Comparison of ENCODE assay signal across 22 cellular contexts in genomic region chr3:49925485-49925884, GRCh38. TPM values are rescaled to one million over a fixed set of nuclear protein-coding genes. Genes with fewer than 3 reads are reported as not detected.
"Had no signal": no experiment of that assay in that cellular context is flagged by ENCODE, and none has a peak within 500 bp of the region (broad histone marks: within the 10 kb centered on the region; RNA-seq: fewer than 3 reads in every experiment).

No MANE protein-coding gene starts in this region.

- H3K27me3 Mint-ChIP-seq: activated naive CD4-positive, alpha-beta T cell treated with anti-CD3 and anti-CD28 coated beads, Interleukin-2, amount 50 U/mL, for 24 hours; central memory CD8-positive, alpha-beta T cell had no signal

- DNase-seq: activated CD4-positive, alpha-beta T cell treated with anti-CD3 and anti-CD28 coated beads for 48 hours; activated CD4-positive, alpha-beta T cell treated with anti-CD3 and anti-CD28 coated beads, Interleukin-2, amount 50 U/mL, for 4 hours; activated CD4-positive, CD25-positive, alpha-beta regulatory T cell treated with anti-CD3 and anti-CD28 coated beads, Interleukin-2, amount 50 U/mL, for 72 hours; activated CD8-positive, alpha-beta memory T cell treated with anti-CD3 and anti-CD28 coated beads, Interleukin-2, amount 50 U/mL, for 48 hours; activated CD8-positive, alpha-beta T cell treated with anti-CD3 and anti-CD28 coated beads, Interleukin-2, amount 10 ng/mL, durations not matched to agents 7 days and 5 days; activated effector memory CD4-positive, alpha-beta T cell treated with Interleukin-2 at 50 U/mL for 16 hours; activated naive CD4-positive, alpha-beta T cell; activated T-cell treated with anti-CD3 and anti-CD28 coated beads, Interleukin-2, amount 50 U/mL, for 1 hour; Karpas-422; NCI-H1105 treated with DMSO at 0.1 percent for 48 hours; NCI-H1436 treated with DMSO at 0.1 percent for 48 hours; NCI-H187; NCI-H2081; NCI-H510A treated with DMSO at 0.1 percent for 48 hours; NCI-H69; Peyer's patch; SHP77 treated with DMSO at 0.1 percent for 48 hours had no signal

- H3K36me3 ChIP-seq: Peyer's patch had no signal

- H3K9me3 ChIP-seq: Peyer's patch had no signal

- H3K4me3 Mint-ChIP-seq: activated CD8-positive, alpha-beta T cell treated with anti-CD3 and anti-CD28 coated beads, Interleukin-2, amount 10 ng/mL, durations not matched to agents 7 days and 5 days; activated naive CD4-positive, alpha-beta T cell treated with anti-CD3 and anti-CD28 coated beads, Interleukin-2, amount 50 U/mL, for 24 hours; central memory CD8-positive, alpha-beta T cell; T-helper 1 cell treated with Interleukin-12 subunit alpha and Interleukin-12 subunit beta and Interleukin-4 antibody, amounts not matched to agents 30 μg/mL and 1 μg/mL, for 36 hours had no signal

- ATAC-seq: activated CD8-positive, alpha-beta T cell treated with anti-CD3 and anti-CD28 coated beads, Interleukin-2, amount 10 ng/mL, durations not matched to agents 7 days and 5 days had no signal

- H3K4me3 ChIP-seq: Peyer's patch had no signal

- H3K27ac Mint-ChIP-seq: activated naive CD4-positive, alpha-beta T cell treated with anti-CD3 and anti-CD28 coated beads, Interleukin-2, amount 50 U/mL, for 24 hours; T-helper 1 cell treated with Interleukin-12 subunit alpha and Interleukin-12 subunit beta and Interleukin-4 antibody, amounts not matched to agents 30 μg/mL and 1 μg/mL, for 36 hours had no signal

- H3K27me3 ChIP-seq: Peyer's patch had no signal

- H3K9me3 Mint-ChIP-seq: activated naive CD4-positive, alpha-beta T cell treated with anti-CD3 and anti-CD28 coated beads, Interleukin-2, amount 50 U/mL, for 24 hours; central memory CD8-positive, alpha-beta T cell; T-helper 1 cell treated with Interleukin-12 subunit alpha and Interleukin-12 subunit beta and Interleukin-4 antibody, amounts not matched to agents 30 μg/mL and 1 μg/mL, for 36 hours had no signal

RNA-seq across cellular contexts. Expression of gene MST1R, which starts 21.8 kb away (rescaled TPM):
- total RNA-seq: SK-MEL-5 had no signal

RNA-seq across cellular contexts. Expression of gene CAMKV, which starts 55.8 kb away (rescaled TPM):
- total RNA-seq: activated CD8-positive, alpha-beta T cell treated with anti-CD3 and anti-CD28 coated beads, Interleukin-2, amount 10 ng/mL, durations not matched to agents 7 days and 5 days; aorta had no signal
- polyA plus RNA-seq: aorta had no signal
